Comparison of ENCODE assay signal across 10 cellular contexts in the genomic region with DNA sequence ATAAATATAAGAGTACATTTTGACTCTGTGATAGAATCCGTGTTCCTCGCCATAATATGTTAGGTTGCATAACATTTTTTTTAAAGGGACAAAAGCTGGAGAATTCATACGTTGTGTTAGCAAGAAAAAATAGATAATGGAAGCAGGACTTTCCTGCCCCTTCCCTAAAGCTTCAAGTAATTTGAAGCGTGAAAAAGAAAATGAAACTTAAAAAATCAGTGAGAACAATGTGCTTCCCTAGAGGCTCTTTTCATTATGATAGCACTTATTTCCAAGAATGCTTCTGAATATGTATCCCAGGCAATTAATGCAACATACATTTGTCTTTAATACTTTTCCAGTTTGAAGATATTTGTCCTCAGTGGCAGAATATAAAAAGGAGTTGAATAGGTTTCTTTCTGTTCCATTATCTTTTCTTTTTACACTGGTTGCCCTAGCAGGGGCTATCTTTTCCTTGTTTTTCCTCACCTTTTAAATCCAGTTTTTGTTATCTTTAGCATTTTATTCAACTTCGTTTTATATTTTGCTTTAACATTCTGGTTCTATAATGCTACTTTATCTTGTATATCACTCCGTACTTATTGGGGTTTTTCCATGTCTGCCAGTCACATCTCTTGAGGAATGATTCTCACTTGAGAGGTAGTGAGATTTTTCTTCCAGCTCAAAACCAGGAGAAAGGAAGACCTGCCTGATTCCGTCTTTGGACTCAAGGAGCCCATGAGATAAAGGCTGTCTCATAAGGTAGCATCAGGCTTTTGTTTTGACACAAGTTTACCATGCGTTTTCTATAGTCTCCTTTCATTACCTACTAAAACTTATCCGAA.
DNase-seq lines count a peak whose midpoint lies in the region; ATAC-seq, FAIRE-seq and TF ChIP-seq lines count a peak whose summit lies in the region.
"Had no signal": no experiment of that assay in that cellular context is flagged by ENCODE, and none has a peak within 500 bp of the region (broad histone marks: within the 10 kb centered on the region; RNA-seq: fewer than 3 reads in every experiment).

No MANE protein-coding gene starts in this region.

- peak overlapping the region; percentile 90 for H3K27ac ChIP-seq in RWPE2 (ENCODE audit: poor library complexity, severe bottlenecking)

- ATAC-seq in RWPE2 (ENCODE audit: low read depth) (peak; percentile 14), sciatic nerve (peak; percentile 62)

- intact Hi-C loops in sciatic nerve (cut with DNase I), result no loop called here

- no peaks in the 10 kb centered on the region for H3K9me3 ChIP-seq in RWPE2 (ENCODE audit: severe bottlenecking)

- H3K4me1 ChIP-seq in RWPE2 (ENCODE audit: insufficient read depth, poor library complexity, severe bottlenecking), result peaks cover 84% of the 10 kb centered on the region

- no peak for TF ChIP-seq POLR2A in GM12891 (IDR thresholded peaks at IDR 0.05; ENCODE audit: low read depth, low read length)

- no peaks in the 10 kb centered on the region for H3K27me3 ChIP-seq in RWPE2 (ENCODE audit: insufficient read depth, poor library complexity, severe bottlenecking)

- TF ChIP-seq CTCF in GM12864 (IDR thresholded peaks at IDR 0.05; ENCODE audit: low read depth, low read length, missing control alignments) (no peak), RWPE2 (IDR thresholded peaks at IDR 0.05; ENCODE audit: poor library complexity, severe bottlenecking) (no peak), fibroblast of pulmonary artery (IDR thresholded peaks at IDR 0.05; ENCODE audit: low read length, missing control alignments) (no peak)

- no peaks in the 10 kb centered on the region; the same call in 1 of the 2 replicates for H3K36me3 ChIP-seq in RWPE2 (ENCODE audit: low read depth)

- peak overlapping the region; percentile 46; the same call in 1 of the 2 replicates for H3K4me3 ChIP-seq in GM12864 (ENCODE audit: low read depth, low read length)
- H3K4me3 ChIP-seq in RWPE2 (ENCODE audit: severe bottlenecking), result peak overlapping the region; percentile 11
- H3K4me3 ChIP-seq in fibroblast of pulmonary artery (replicated peaks; ENCODE audit: low read depth, low read length), result peak overlapping the region; percentile 39

- DNase-seq in GM12864 (ENCODE audit: low read depth) (no peak), RWPE2 (ENCODE audit: low spot score) (no peak), fibroblast of pulmonary artery (ENCODE audit: low read depth) (peak; percentile 44), sciatic nerve (ENCODE audit: low spot score) (no peak), GM12891 (ENCODE audit: insufficient read length, low spot score) (no peak), AG20443 (ENCODE audit: low spot score) (no peak), SIG-M5 treated with dmso at 0.1 percent for 504 hours (lab: John Stamatoyannopoulos, UW; ENCODE audit: unreplicated experiment) (no peak), Ammon's horn (ENCODE audit: low spot score) (no peak)
- DNase-seq: amniotic stem cell, NCI-H1436 treated with DMSO at 0.1 percent for 48 hours had no signal

- FAIRE-seq in GM12891 (lab: Jason Lieb, UNC), result no peak

TF ChIP-seq in GM12891, 5 proteins besides CTCF, POLR2A, EP300 and RAD21:
- TF ChIP-seq SPI1 (IDR thresholded peaks at IDR 0.05; ENCODE audit: low read depth, low read length), result no peak
